Comparison of ENCODE assay signal across 11 cellular contexts in the genomic region with DNA sequence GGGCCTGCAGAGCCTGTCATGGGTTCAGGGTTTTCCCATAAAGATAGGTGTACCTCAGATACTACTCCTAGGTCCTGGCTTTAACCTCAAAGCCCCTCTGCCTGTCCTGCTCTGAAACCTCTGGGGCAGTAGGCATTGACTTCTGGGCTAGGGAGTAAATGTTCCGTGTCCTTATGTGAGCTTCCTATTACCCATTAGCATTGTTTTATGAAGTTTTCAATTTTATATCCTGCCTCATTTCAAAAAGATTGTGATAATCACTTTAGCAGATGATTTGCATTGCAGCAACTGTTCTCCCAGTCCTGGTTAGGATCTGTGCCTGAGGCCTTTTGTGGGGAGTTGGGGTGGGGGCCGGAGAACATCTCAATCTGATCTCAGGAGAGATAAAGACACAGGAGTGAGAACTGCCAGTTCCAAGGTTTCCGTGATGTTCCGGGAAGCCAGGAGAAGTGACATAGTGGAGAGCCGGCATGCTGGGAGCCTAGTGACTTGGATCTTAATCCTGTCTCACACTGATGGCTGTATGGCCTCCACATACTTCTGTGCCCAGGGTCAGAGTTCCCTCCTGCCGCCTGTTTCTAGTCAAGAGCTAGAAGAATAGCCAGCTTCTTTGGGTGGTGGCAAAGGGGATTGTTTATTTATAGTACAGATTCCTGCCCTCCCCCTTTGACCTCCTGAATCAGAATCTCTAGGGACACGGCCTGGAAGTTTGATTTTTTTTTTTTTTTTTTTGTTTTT. TPM values are rescaled to one million over a fixed set of nuclear protein-coding genes. Genes with fewer than 3 reads are reported as not detected.
DNase-seq lines count a peak whose midpoint lies in the region; FAIRE-seq and TF ChIP-seq lines count a peak whose summit lies in the region.
"Had no signal": no experiment of that assay in that cellular context is flagged by ENCODE, and none has a peak within 500 bp of the region (broad histone marks: within the 10 kb centered on the region; RNA-seq: fewer than 3 reads in every experiment).

No MANE protein-coding gene starts in this region.

- peaks cover 18% of the 10 kb centered on the region for H3K79me2 ChIP-seq in smooth muscle cell (ENCODE audit: low read depth)

- no peaks in the 10 kb centered on the region for H3K27me3 ChIP-seq in smooth muscle cell (ENCODE audit: low read depth)

- POLR2A ChIA-PET in HEK293 (lab: Yijun Ruan, JAX): interaction anchor here (0.7 to 2.2 kb wide), 3 partner anchors 8 to 244 kb away, joined by 3 to 8 read pairs (median 4); a partner anchor contains a TSS

- H4K20me1 ChIP-seq in smooth muscle cell (ENCODE audit: low read depth): peaks cover 100% of the 10 kb centered on the region

- peak; percentile 81 for DNase-seq in kidney
- DNase-seq in smooth muscle cell (lab: John Stamatoyannopoulos, UW; ENCODE audit: unreplicated experiment): no peak
- DNase-seq in activated naive CD4-positive, alpha-beta T cell treated with anti-CD3 and anti-CD28 coated beads, Interleukin-2, amount 50 U/mL, for 16 hours: no peak
- no peak for DNase-seq in hypothalamus (lab: John Stamatoyannopoulos, UW)
- DNase-seq in stimulated activated CD4-positive, alpha-beta T cell treated with anti-CD3 and anti-CD28 coated beads, Interleukin-2, amount 100 ng/mL, for 24 hours: no peak
- no peak for DNase-seq in GM12892 (ENCODE audit: insufficient read length)
- DNase-seq: SW 1271 had no signal

- FAIRE-seq in kidney (lab: Jason Lieb, UNC): no peak
- FAIRE-seq in GM12892 (lab: Jason Lieb, UNC): no peak

- H3F3A ChIP-seq in smooth muscle cell (ENCODE audit: low read depth): peaks cover 89% of the 10 kb centered on the region

- H3K36me3 ChIP-seq in HEK293 (ENCODE audit: control insufficient read depth in 2 of 2, insufficient read depth in 1 of 2, low read length in 2 of 2) (peaks cover 0 to 16% of the 10 kb centered on the region in 2 experiments; a peak in 1 of 3 replicates), kidney (ENCODE audit: control insufficient read depth in 1 of 2, insufficient read depth in 2 of 2, low read length in 2 of 2) (peaks cover 8 to 15% of the 10 kb centered on the region in 2 donors), smooth muscle cell (ENCODE audit: low read depth) (peaks cover 4% of the 10 kb centered on the region)

- H3K4me3 ChIP-seq in HEK293 (ENCODE audit: low read depth, low read length) (no peak overlapping the region), kidney (ENCODE audit: low read length in 2 of 2) (no peak overlapping the region), smooth muscle cell (no peak overlapping the region)

- TF ChIP-seq CTCF in HEK293 (tag by site-specific recombination; IDR thresholded peaks at IDR 0.05) (no peak), brain (conservative IDR thresholded peaks at IDR 0.05) (no peak), kidney (IDR thresholded peaks at IDR 0.05; ENCODE audit: borderline replicate concordance, extremely low read depth, insufficient read depth) (no peak), smooth muscle cell (IDR thresholded peaks at IDR 0.05; ENCODE audit: borderline replicate concordance, insufficient read depth, poor library complexity, severe bottlenecking) (no peak)

- no peaks in the 10 kb centered on the region for H3K9me3 ChIP-seq in HEK293 (ENCODE audit: control insufficient read depth, insufficient read depth, low read depth, low read length)
- no peaks in the 10 kb centered on the region for H3K9me3 ChIP-seq in kidney (ENCODE audit: control insufficient read depth in 1 of 2, low read length in 2 of 2)
- no peaks in the 10 kb centered on the region for H3K9me3 ChIP-seq in smooth muscle cell (replicated peaks; ENCODE audit: low read depth)

- peaks cover 13% of the 10 kb centered on the region for H3K27me3 Mint-ChIP-seq in brain
- H3K27me3 Mint-ChIP-seq: activated naive CD4-positive, alpha-beta T cell treated with anti-CD3 and anti-CD28 coated beads, Interleukin-2, amount 50 U/mL, for 24 hours had no signal

- peak overlapping the region; percentile 7 to 56 (median 46) for H3K4me3 Mint-ChIP-seq in brain
- H3K4me3 Mint-ChIP-seq: activated naive CD4-positive, alpha-beta T cell treated with anti-CD3 and anti-CD28 coated beads, Interleukin-2, amount 50 U/mL, for 24 hours had no signal

- H3K4me1 ChIP-seq in HEK293 (ENCODE audit: control insufficient read depth, insufficient read depth, low read length) (peaks cover 43% of the 10 kb centered on the region), kidney (ENCODE audit: control insufficient read depth in 1 of 2, insufficient read depth in 1 of 2, low read depth in 1 of 2, low read length in 2 of 2) (peaks cover 45 to 60% of the 10 kb centered on the region in 2 donors), smooth muscle cell (ENCODE audit: low read depth) (peaks cover 55% of the 10 kb centered on the region)

- H2AFZ ChIP-seq in smooth muscle cell (ENCODE audit: low read depth): no peak overlapping the region

- H3K4me1 Mint-ChIP-seq in brain: peaks cover 85% of the 10 kb centered on the region

- peak overlapping the region in 4 of 5 experiments; percentile 46 to 89 (median 78) for H3K27ac Mint-ChIP-seq in brain
- H3K27ac Mint-ChIP-seq: activated naive CD4-positive, alpha-beta T cell treated with anti-CD3 and anti-CD28 coated beads, Interleukin-2, amount 50 U/mL, for 24 hours had no signal

- peak overlapping the region; percentile 46; the same call in 1 of the 2 replicates for H3K27ac ChIP-seq in HEK293 (ENCODE audit: extremely low read depth, low read depth, low read length)
- peak overlapping the region; percentile 40 to 69 for H3K27ac ChIP-seq in kidney (ENCODE audit: low read depth in 2 of 2, low read length in 2 of 2)
- peak overlapping the region; percentile 80 for H3K27ac ChIP-seq in smooth muscle cell (ENCODE audit: low read depth)
- H3K27ac ChIP-seq: KMS-11 had no signal

- CTCF ChIA-PET in HEK293 (lab: Yijun Ruan, JAX): interaction anchor here (0.9 to 1.7 kb wide), 2 partner anchors 41 to 270 kb away, joined by 4 read pairs; no protein-coding TSS in a partner anchor

- intact Hi-C loops in kidney (cut with DNase I): no loop called here

- no peak for TF ChIP-seq POLR2A in GM12892 (IDR thresholded peaks at IDR 0.05; ENCODE audit: low read depth, low read length)

- peak overlapping the region; percentile 96 for H3K4me2 ChIP-seq in smooth muscle cell
- H3K4me2 ChIP-seq: KMS-11 had no signal

- peaks cover 0 to 3% (median 0%) of the 10 kb centered on the region in 5 experiments for H3K9me3 Mint-ChIP-seq in brain
- H3K9me3 Mint-ChIP-seq: activated naive CD4-positive, alpha-beta T cell treated with anti-CD3 and anti-CD28 coated beads, Interleukin-2, amount 50 U/mL, for 24 hours had no signal

- H3K9ac ChIP-seq in kidney (ENCODE audit: low read length in 2 of 2): peak overlapping the region in 1 of 2 donors; percentile 52
- no peak overlapping the region for H3K9ac ChIP-seq in smooth muscle cell (ENCODE audit: low read depth)
- H3K9ac ChIP-seq: KMS-11 had no signal

- 21% methylated on average over 7 of the region's 7 CpGs for WGBS in smooth muscle cell (ENCODE audit: low lambda C conversion rate)

- H3K36me3 Mint-ChIP-seq in brain: peaks cover 21% of the 10 kb centered on the region

TF ChIP-seq in HEK293, 187 proteins besides CTCF, POLR2A, EP300 and RAD21 (continues in another document):
- TF ChIP-seq ZNF366 (tag by site-specific recombination; conservative IDR thresholded peaks at IDR 0.05) (no peak), ZNF473 (tag by site-specific recombination; IDR thresholded peaks at IDR 0.05) (no peak), ZNF221 (tag by site-specific recombination; IDR thresholded peaks at IDR 0.05; ENCODE audit: borderline replicate concordance) (no peak), YY2 (tag by site-specific recombination; IDR thresholded peaks at IDR 0.05) (no peak)
- TF ChIP-seq, protein P1, sequence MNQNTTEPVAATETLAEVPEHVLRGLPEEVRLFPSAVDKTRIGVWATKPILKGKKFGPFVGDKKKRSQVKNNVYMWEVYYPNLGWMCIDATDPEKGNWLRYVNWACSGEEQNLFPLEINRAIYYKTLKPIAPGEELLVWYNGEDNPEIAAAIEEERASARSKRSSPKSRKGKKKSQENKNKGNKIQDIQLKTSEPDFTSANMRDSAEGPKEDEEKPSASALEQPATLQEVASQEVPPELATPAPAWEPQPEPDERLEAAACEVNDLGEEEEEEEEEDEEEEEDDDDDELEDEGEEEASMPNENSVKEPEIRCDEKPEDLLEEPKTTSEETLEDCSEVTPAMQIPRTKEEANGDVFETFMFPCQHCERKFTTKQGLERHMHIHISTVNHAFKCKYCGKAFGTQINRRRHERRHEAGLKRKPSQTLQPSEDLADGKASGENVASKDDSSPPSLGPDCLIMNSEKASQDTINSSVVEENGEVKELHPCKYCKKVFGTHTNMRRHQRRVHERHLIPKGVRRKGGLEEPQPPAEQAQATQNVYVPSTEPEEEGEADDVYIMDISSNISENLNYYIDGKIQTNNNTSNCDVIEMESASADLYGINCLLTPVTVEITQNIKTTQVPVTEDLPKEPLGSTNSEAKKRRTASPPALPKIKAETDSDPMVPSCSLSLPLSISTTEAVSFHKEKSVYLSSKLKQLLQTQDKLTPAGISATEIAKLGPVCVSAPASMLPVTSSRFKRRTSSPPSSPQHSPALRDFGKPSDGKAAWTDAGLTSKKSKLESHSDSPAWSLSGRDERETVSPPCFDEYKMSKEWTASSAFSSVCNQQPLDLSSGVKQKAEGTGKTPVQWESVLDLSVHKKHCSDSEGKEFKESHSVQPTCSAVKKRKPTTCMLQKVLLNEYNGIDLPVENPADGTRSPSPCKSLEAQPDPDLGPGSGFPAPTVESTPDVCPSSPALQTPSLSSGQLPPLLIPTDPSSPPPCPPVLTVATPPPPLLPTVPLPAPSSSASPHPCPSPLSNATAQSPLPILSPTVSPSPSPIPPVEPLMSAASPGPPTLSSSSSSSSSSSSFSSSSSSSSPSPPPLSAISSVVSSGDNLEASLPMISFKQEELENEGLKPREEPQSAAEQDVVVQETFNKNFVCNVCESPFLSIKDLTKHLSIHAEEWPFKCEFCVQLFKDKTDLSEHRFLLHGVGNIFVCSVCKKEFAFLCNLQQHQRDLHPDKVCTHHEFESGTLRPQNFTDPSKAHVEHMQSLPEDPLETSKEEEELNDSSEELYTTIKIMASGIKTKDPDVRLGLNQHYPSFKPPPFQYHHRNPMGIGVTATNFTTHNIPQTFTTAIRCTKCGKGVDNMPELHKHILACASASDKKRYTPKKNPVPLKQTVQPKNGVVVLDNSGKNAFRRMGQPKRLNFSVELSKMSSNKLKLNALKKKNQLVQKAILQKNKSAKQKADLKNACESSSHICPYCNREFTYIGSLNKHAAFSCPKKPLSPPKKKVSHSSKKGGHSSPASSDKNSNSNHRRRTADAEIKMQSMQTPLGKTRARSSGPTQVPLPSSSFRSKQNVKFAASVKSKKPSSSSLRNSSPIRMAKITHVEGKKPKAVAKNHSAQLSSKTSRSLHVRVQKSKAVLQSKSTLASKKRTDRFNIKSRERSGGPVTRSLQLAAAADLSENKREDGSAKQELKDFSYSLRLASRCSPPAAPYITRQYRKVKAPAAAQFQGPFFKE (tag by site-specific recombination; IDR thresholded peaks at IDR 0.05; ENCODE audit: borderline replicate concordance): no peak

RNA-seq across cellular contexts. Expression of a gene that starts 10.6 kb away (rescaled TPM):
- polyA plus RNA-seq in brain (ENCODE audit: insufficient read depth, low read depth, low replicate concordance): 89.6 TPM
- 473 TPM for total RNA-seq in kidney
- polyA plus RNA-seq in kidney (ENCODE audit: insufficient read depth, low read depth, low replicate concordance): 252 TPM
- 1,694 and 1,869 TPM in 2 replicates for total RNA-seq in smooth muscle cell
- polyA plus RNA-seq in smooth muscle cell: 1,915 and 2,406 TPM in 2 replicates
- polyA plus RNA-seq in GM12892 (2012; ENCODE audit: missing spikeins): 1.4 TPM
